In genomic region chr2:205297368-205297767, GRCh38 we compare ENCODE assay signal across 2 cellular contexts.
TF ChIP-seq lines count a peak whose summit lies in the region.

No MANE protein-coding gene starts in this region.

TF ChIP-seq in GM23338, 12 proteins besides CTCF, POLR2A, EP300 and RAD21 (continued from another document):
- TF ChIP-seq ZNF462 (CRISPR knock-in tag; IDR thresholded peaks at IDR 0.05): 0 out of 2 replicates have a peak, but pooled peaks have one; percentile 64
TF ChIP-seq in GM23338: peak in this region for 1.

TF ChIP-seq in IMR-90, 13 proteins besides CTCF, POLR2A, EP300 and RAD21 (continued from another document):
- TF ChIP-seq USF2 (IDR thresholded peaks at IDR 0.05; ENCODE audit: low read depth, low read length) (no peak), RCOR1 (IDR thresholded peaks at IDR 0.05; ENCODE audit: insufficient replicate concordance, low read length) (no peak), CHD1 (IDR thresholded peaks at IDR 0.05; ENCODE audit: low read depth, low read length) (no peak)
